ENCODE assay signal across 13 cellular contexts in genomic region chr3:119731545-119732343, GRCh38. TPM values are rescaled to one million over a fixed set of nuclear protein-coding genes. Genes with fewer than 3 reads are reported as not detected.
DNase-seq lines count a peak whose midpoint lies in the region; ATAC-seq, FAIRE-seq and TF ChIP-seq lines count a peak whose summit lies in the region.
"Had no signal": no experiment of that assay in that cellular context is flagged by ENCODE, and none has a peak within 500 bp of the region (broad histone marks: within the 10 kb centered on the region; RNA-seq: fewer than 3 reads in every experiment).

No MANE protein-coding gene starts in this region.

- no peak overlapping the region for H2BK120ac ChIP-seq in H1 (replicated peaks; ENCODE audit: low read depth, low read length)

- DNase-seq in GM04504 (ENCODE audit: low read depth) (peak; percentile 17), RCC 7860 (ENCODE audit: low spot score) (peak; percentile 8), H1 (ENCODE audit: low read depth in 1 of 2, low spot score in 2 of 2) (no peak), psoas muscle (no peak), nephron progenitor cell (no peak), RWPE1 (ENCODE audit: low spot score) (no peak)
- no peak for DNase-seq in activated CD8-positive, alpha-beta T cell treated with anti-CD3 and anti-CD28 coated beads for 36 hours
- DNase-seq: activated CD8-positive, alpha-beta T cell treated with anti-CD3 and anti-CD28 coated beads, Interleukin-2, amount 10 ng/mL, durations not matched to agents 7 days and 5 days; activated naive CD8-positive, alpha-beta T cell treated with anti-CD3 and anti-CD28 coated beads, Interleukin-2, amount 10 ng/mL, durations not matched to agents 7 days and 5 days; COR-L47; naive thymus-derived CD8-positive, alpha-beta T cell; NK-92 treated with Interleukin-12 subunit alpha and Interleukin-12 subunit beta, amount 100 ng/mL, for 24 hours had no signal

- H3K4me1 ChIP-seq in H1 (replicated peaks in 1 of 4; ENCODE audit: control insufficient read depth in 3 of 4, insufficient read depth in 4 of 4, low read length in 3 of 4) (no peaks in the 10 kb centered on the region), psoas muscle (peaks cover 3% of the 10 kb centered on the region)

- H3K27ac ChIP-seq in H1 (ENCODE audit: low read depth, low read length), result no peak overlapping the region
- H3K27ac ChIP-seq in psoas muscle, result peak overlapping the region; percentile 50
- H3K27ac ChIP-seq in RWPE1, result no peak overlapping the region

- no peaks in the 10 kb centered on the region for H3K79me1 ChIP-seq in H1 (ENCODE audit: low read depth, low read length)

- H3K27me3 Mint-ChIP-seq in nephron progenitor cell (ENCODE audit: low read depth, poor library complexity), result no peaks in the 10 kb centered on the region
- H3K27me3 Mint-ChIP-seq in activated CD8-positive, alpha-beta T cell treated with anti-CD3 and anti-CD28 coated beads for 36 hours, result no peaks in the 10 kb centered on the region

- H3K56ac ChIP-seq in H1 (replicated peaks; ENCODE audit: insufficient read length, low read depth, low read length), result no peak overlapping the region

- H3K4me3 Mint-ChIP-seq in nephron progenitor cell, result no peak overlapping the region
- H3K4me3 Mint-ChIP-seq in activated CD8-positive, alpha-beta T cell treated with anti-CD3 and anti-CD28 coated beads for 36 hours, result no peak overlapping the region
- H3K4me3 Mint-ChIP-seq: activated CD8-positive, alpha-beta T cell treated with anti-CD3 and anti-CD28 coated beads, Interleukin-2, amount 10 ng/mL, durations not matched to agents 7 days and 5 days; activated naive CD8-positive, alpha-beta T cell treated with anti-CD3 and anti-CD28 coated beads, Interleukin-2, amount 10 ng/mL, durations not matched to agents 7 days and 5 days; naive thymus-derived CD8-positive, alpha-beta T cell had no signal

- no peak overlapping the region for H3K18ac ChIP-seq in H1 (ENCODE audit: extremely low read depth, low read length)

- no peak overlapping the region for H2BK5ac ChIP-seq in H1 (ENCODE audit: low read depth, low read length)

- no peak overlapping the region for H3K23ac ChIP-seq in H1 (ENCODE audit: insufficient read length)

- no peak overlapping the region for H4K91ac ChIP-seq in H1 (replicated peaks; ENCODE audit: insufficient read length, low read length)

- CTCF ChIA-PET in H1 (lab: Charles Lee; ENCODE audit: partially characterized antibody) (interaction anchor here (0.9 to 3.2 kb wide), 2 partner anchors 10 to 15 kb away, joined by 3 to 23 read pairs; no protein-coding TSS in a partner anchor), RWPE1 (lab: Yijun Ruan, JAX) (no interaction called here)
- CTCF ChIA-PET in activated CD8-positive, alpha-beta T cell treated with anti-CD3 and anti-CD28 coated beads for 36 hours (lab: Charles Lee), result interaction anchor here (0.9 to 1.5 kb wide), 3 partner anchors 9 to 41 kb away, joined by 4 read pairs; no protein-coding TSS in a partner anchor

- H3K36me3 ChIP-seq in H1 (ENCODE audit: control insufficient read depth in 2 of 4, insufficient read depth in 4 of 4, low read length in 3 of 4) (no peaks in the 10 kb centered on the region; a peak in 1 of 8 replicates), psoas muscle (ENCODE audit: insufficient read depth in 1 of 2, low read depth in 1 of 2) (no peaks in the 10 kb centered on the region)

- H3K4me2 ChIP-seq in H1 (ENCODE audit: insufficient read depth in 1 of 2, low read depth in 2 of 2, low read length in 2 of 2), result no peak overlapping the region

- no peak for TF ChIP-seq POLR2A in H1 (IDR thresholded peaks at IDR 0.05; ENCODE audit: control extremely low read depth in 1 of 2, low read depth in 2 of 2, low read length in 2 of 2)

- intact Hi-C loops in psoas muscle (cut with DNase I), result no loop called here
- intact Hi-C loops in activated CD8-positive, alpha-beta T cell treated with anti-CD3 and anti-CD28 coated beads for 36 hours (cut with micrococcal nuclease), result no loop called here

- H3K79me2 ChIP-seq in H1 (ENCODE audit: control insufficient read depth in 1 of 2, insufficient read depth in 2 of 2, low read length in 2 of 2), result no peaks in the 10 kb centered on the region

- no peaks in the 10 kb centered on the region for H4K20me1 ChIP-seq in H1 (replicated peaks in 1 of 2; ENCODE audit: control insufficient read depth in 1 of 2, insufficient read depth in 2 of 2, low read length in 2 of 2)

- FAIRE-seq in RCC 7860 (lab: Jason Lieb, UNC) (no peak), H1 (lab: Jason Lieb, UNC) (peak; percentile 24)
- FAIRE-seq: GM12891 had no signal

- H3K4ac ChIP-seq in H1 (replicated peaks; ENCODE audit: insufficient read length, low read depth, low read length), result no peak overlapping the region

- TF ChIP-seq CTCF in H1 (IDR thresholded peaks at IDR 0.05; ENCODE audit: control extremely low read depth in 1 of 3, insufficient read depth in 1 of 3, low read depth in 1 of 3, low read length in 3 of 3) (no peak), psoas muscle (IDR thresholded peaks at IDR 0.05) (no peak), nephron progenitor cell (IDR thresholded peaks at IDR 0.05) (no peak), RWPE1 (conservative IDR thresholded peaks at IDR 0.05; ENCODE audit: low read depth) (no peak)
- no peak for TF ChIP-seq CTCF in activated CD8-positive, alpha-beta T cell treated with anti-CD3 and anti-CD28 coated beads for 36 hours (IDR thresholded peaks at IDR 0.05)

- no peak overlapping the region for H4K5ac ChIP-seq in H1 (ENCODE audit: insufficient read length, low read depth, low read length)

- H3K14ac ChIP-seq in H1 (ENCODE audit: insufficient read length), result no peak overlapping the region

- H3K9ac ChIP-seq in H1 (replicated peaks in 1 of 4; ENCODE audit: extremely low read depth in 1 of 4, low read depth in 3 of 4, low read length in 3 of 4), result no peak overlapping the region

- no peaks in the 10 kb centered on the region for H3K27me3 ChIP-seq in H1 (replicated peaks in 1 of 4; ENCODE audit: control insufficient read depth in 3 of 4, extremely low read depth in 1 of 4, insufficient read depth in 3 of 4, low read length in 3 of 4)
- no peaks in the 10 kb centered on the region for H3K27me3 ChIP-seq in psoas muscle (ENCODE audit: insufficient read depth in 3 of 3, low read length in 2 of 3)

- no peak overlapping the region for H2AK5ac ChIP-seq in H1 (ENCODE audit: low read depth, low read length)

- WGBS in H1 (ENCODE audit: extremely low coverage in 1 of 2, insufficient coverage in 1 of 2, insufficient read length in 1 of 2, insufficient replicate concordance in 2 of 2, low coverage in 1 of 2, low lambda C conversion rate in 2 of 2, missing lambda C conversion rate in 1 of 2), 2 experiments, result 85% methylated on average over 8 of the region's 8 CpGs; no CpG with 5 or more reads in 1 of the 2 experiments
- WGBS in psoas muscle, 3 donors, result 57 to 73% (median 58%) methylated on average over 8 of the region's 8 CpGs

- no peak overlapping the region for H3K27ac Mint-ChIP-seq in nephron progenitor cell
- H3K27ac Mint-ChIP-seq in activated CD8-positive, alpha-beta T cell treated with anti-CD3 and anti-CD28 coated beads for 36 hours, result no peak overlapping the region
- H3K27ac Mint-ChIP-seq: activated CD8-positive, alpha-beta T cell treated with anti-CD3 and anti-CD28 coated beads, Interleukin-2, amount 10 ng/mL, durations not matched to agents 7 days and 5 days; activated naive CD8-positive, alpha-beta T cell treated with anti-CD3 and anti-CD28 coated beads, Interleukin-2, amount 10 ng/mL, durations not matched to agents 7 days and 5 days; naive thymus-derived CD8-positive, alpha-beta T cell had no signal

- TF ChIP-seq EP300 in H1 (IDR thresholded peaks at IDR 0.05; ENCODE audit: borderline replicate concordance in 1 of 2, low read depth in 2 of 2, low read length in 2 of 2), result no peak

- no peak for TF ChIP-seq RAD21 in H1 (IDR thresholded peaks at IDR 0.05 in 1 of 2, conservative IDR thresholded peaks at IDR 0.05 in 1 of 2; ENCODE audit: low read depth in 2 of 2, low read length in 2 of 2)

- POLR2A ChIA-PET in H1 (lab: Charles Lee; ENCODE audit: partially characterized antibody) (interaction anchor here (1.7 kb wide), 1 partner anchor 10 kb away, joined by 4 read pairs; no protein-coding TSS in a partner anchor), RWPE1 (lab: Yijun Ruan, JAX; ENCODE audit: low non-redundant PET) (no interaction called here)
- POLR2A ChIA-PET in activated CD8-positive, alpha-beta T cell treated with anti-CD3 and anti-CD28 coated beads for 36 hours (lab: Charles Lee), result no interaction called here

- 0 out of 2 replicates have a peak overlapping the region, but pooled peaks have one; percentile 22 for H2AFZ ChIP-seq in H1 (ENCODE audit: low read length)

- peak in 3 of 4 donors; percentile 64 to 89 (median 75) for ATAC-seq in psoas muscle
- ATAC-seq in activated CD8-positive, alpha-beta T cell treated with anti-CD3 and anti-CD28 coated beads for 36 hours, result no peak
- ATAC-seq: activated CD8-positive, alpha-beta T cell treated with anti-CD3 and anti-CD28 coated beads, Interleukin-2, amount 10 ng/mL, durations not matched to agents 7 days and 5 days; naive thymus-derived CD8-positive, alpha-beta T cell had no signal

- H3K4me3 ChIP-seq in H1 (ENCODE audit: extremely low read depth in 1 of 4, insufficient read depth in 2 of 4, low read depth in 3 of 4, low read length in 4 of 4) (no peak overlapping the region), psoas muscle (no peak overlapping the region)

- no peak overlapping the region for H4K8ac ChIP-seq in H1 (ENCODE audit: extremely low read depth, insufficient read depth, low read length)

- H2BK15ac ChIP-seq in H1 (ENCODE audit: low read length), result no peak overlapping the region

- no peak overlapping the region for H2BK20ac ChIP-seq in H1 (ENCODE audit: low read length)

- H3K4me1 Mint-ChIP-seq in nephron progenitor cell, result no peaks in the 10 kb centered on the region
- no peaks in the 10 kb centered on the region for H3K4me1 Mint-ChIP-seq in activated CD8-positive, alpha-beta T cell treated with anti-CD3 and anti-CD28 coated beads for 36 hours (ENCODE audit: low read depth)
- H3K4me1 Mint-ChIP-seq: activated naive CD8-positive, alpha-beta T cell treated with anti-CD3 and anti-CD28 coated beads, Interleukin-2, amount 10 ng/mL, durations not matched to agents 7 days and 5 days; naive thymus-derived CD8-positive, alpha-beta T cell had no signal

- H3K9me3 ChIP-seq in H1 (ENCODE audit: insufficient read depth in 2 of 2, low read depth in 1 of 2, low read length in 1 of 2) (no peaks in the 10 kb centered on the region), psoas muscle (no peaks in the 10 kb centered on the region)

- H3K9me3 Mint-ChIP-seq in nephron progenitor cell, result no peaks in the 10 kb centered on the region
- no peaks in the 10 kb centered on the region for H3K9me3 Mint-ChIP-seq in activated CD8-positive, alpha-beta T cell treated with anti-CD3 and anti-CD28 coated beads for 36 hours
- H3K9me3 Mint-ChIP-seq: activated naive CD8-positive, alpha-beta T cell treated with anti-CD3 and anti-CD28 coated beads, Interleukin-2, amount 10 ng/mL, durations not matched to agents 7 days and 5 days; naive thymus-derived CD8-positive, alpha-beta T cell had no signal

- H3K36me3 Mint-ChIP-seq in nephron progenitor cell (ENCODE audit: low read depth), result peaks cover 74% of the 10 kb centered on the region
- no peaks in the 10 kb centered on the region for H3K36me3 Mint-ChIP-seq in activated CD8-positive, alpha-beta T cell treated with anti-CD3 and anti-CD28 coated beads for 36 hours (ENCODE audit: low read depth)
- H3K36me3 Mint-ChIP-seq: activated naive CD8-positive, alpha-beta T cell treated with anti-CD3 and anti-CD28 coated beads, Interleukin-2, amount 10 ng/mL, durations not matched to agents 7 days and 5 days; naive thymus-derived CD8-positive, alpha-beta T cell had no signal

- no peak overlapping the region for H2BK12ac ChIP-seq in H1 (ENCODE audit: low read depth, low read length)

- peaks cover 1% of the 10 kb centered on the region; the same call in 1 of the 2 replicates for H3K23me2 ChIP-seq in H1 (ENCODE audit: low read depth, low read length)

RNA-seq across cellular contexts. Expression of gene CFAP91, which starts 28.9 kb away (rescaled TPM):
- 3.8 and 5.4 TPM in 2 replicates for total RNA-seq in H1 (2021; fragmentation: NEBNext Ultra II Directional; extraction: Animal tissue kit (Norgen Biotek cat#: 25700))
- polyA plus RNA-seq in H1 (2011; rRNA removed), result 4.7 and 7.4 TPM in 2 replicates
- polyA plus RNA-seq in H1 (2011; cell fraction: cytosol; rRNA removed), result 5.5 TPM
- polyA plus RNA-seq in H1 (2011; cell fraction: nucleus; rRNA removed), result 13.6 TPM
- polyA plus RNA-seq in H1 (2012, experiment 1 of 2), result 5.3 to 5.9 TPM (median 5.6 TPM) in 4 replicates
- 0.60 TPM for polyA plus RNA-seq in H1 (2012, experiment 2 of 2)
- 3.3 TPM for polyA plus RNA-seq in H1 (2013, experiment 1 of 2)
- polyA plus RNA-seq in H1 (2013, experiment 2 of 2), result 2.4 TPM
- 6.2 and 17.0 TPM in 2 replicates for polyA minus RNA-seq in H1 (2011; rRNA and poly(A)+ RNA removed)
- 3.2 TPM for polyA minus RNA-seq in H1 (2011; cell fraction: cytosol; rRNA and poly(A)+ RNA removed)
- polyA minus RNA-seq in H1 (2011; cell fraction: nucleus; rRNA and poly(A)+ RNA removed), result 14.1 TPM
- under 1 TPM in 3 of 4 donors, not detected in 1; 0.52 to 0.88 (median 0.57) TPM for total RNA-seq in psoas muscle
- polyA plus RNA-seq in psoas muscle, result under 1 TPM; 0.09 to 0.72 (median 0.13) TPM
- not detected for total RNA-seq in activated CD8-positive, alpha-beta T cell treated with anti-CD3 and anti-CD28 coated beads for 36 hours
- total RNA-seq: activated CD8-positive, alpha-beta T cell treated with anti-CD3 and anti-CD28 coated beads, Interleukin-2, amount 10 ng/mL, durations not matched to agents 7 days and 5 days had no signal
- polyA plus RNA-seq: naive thymus-derived CD8-positive, alpha-beta T cell had no signal

RNA-seq across cellular contexts. Expression of gene NR1I2, which starts 50.2 kb away (rescaled TPM):
- 0.28 and 0.44 TPM in 2 replicates for total RNA-seq in H1 (2021; fragmentation: NEBNext Ultra II Directional; extraction: Animal tissue kit (Norgen Biotek cat#: 25700))
- polyA plus RNA-seq in H1 (2011; rRNA removed), result 1.8 and 2.6 TPM in 2 replicates
- polyA plus RNA-seq in H1 (2011; cell fraction: cytosol; rRNA removed), result 2.6 TPM
- 4.2 TPM for polyA plus RNA-seq in H1 (2011; cell fraction: nucleus; rRNA removed)
- polyA plus RNA-seq in H1 (2012, experiment 1 of 2), result 0.93 to 2.0 TPM (median 1.3 TPM) in 4 replicates
- polyA plus RNA-seq in H1 (2012, experiment 2 of 2), result 0.58 TPM
- polyA plus RNA-seq in H1 (2013, experiment 1 of 2), result 0.16 TPM
- 0.13 TPM for polyA plus RNA-seq in H1 (2013, experiment 2 of 2)
- 1.7 TPM in 2 replicates for polyA minus RNA-seq in H1 (2011; rRNA and poly(A)+ RNA removed)
- polyA minus RNA-seq in H1 (2011; cell fraction: cytosol; rRNA and poly(A)+ RNA removed), result 1.5 TPM
- 3.0 TPM for polyA minus RNA-seq in H1 (2011; cell fraction: nucleus; rRNA and poly(A)+ RNA removed)
- not detected for total RNA-seq in psoas muscle
- polyA plus RNA-seq in psoas muscle, result under 1 TPM in 2 of 3 donors, not detected in 1; 0.03 to 0.05 TPM
- total RNA-seq in activated CD8-positive, alpha-beta T cell treated with anti-CD3 and anti-CD28 coated beads for 36 hours, result 1 to 10 TPM in 1 of 2 experiments, under 1 TPM in 1; 0.70 to 1.0 TPM

RNA-seq across cellular contexts. Expression of gene COX17, which starts 54.5 kb away (rescaled TPM):
- total RNA-seq in H1 (2021; fragmentation: NEBNext Ultra II Directional; extraction: Animal tissue kit (Norgen Biotek cat#: 25700)), result 43.0 and 45.5 TPM in 2 replicates
- polyA plus RNA-seq in H1 (2011; rRNA removed), result 34.2 and 38.1 TPM in 2 replicates
- 55.0 TPM for polyA plus RNA-seq in H1 (2011; cell fraction: cytosol; rRNA removed)
- 45.7 TPM for polyA plus RNA-seq in H1 (2011; cell fraction: nucleus; rRNA removed)
- 54.3 to 77.8 TPM (median 64.1 TPM) in 4 replicates for polyA plus RNA-seq in H1 (2012, experiment 1 of 2)
- polyA plus RNA-seq in H1 (2012, experiment 2 of 2), result 57.7 TPM
- 125 TPM for polyA plus RNA-seq in H1 (2013, experiment 1 of 2)
- polyA plus RNA-seq in H1 (2013, experiment 2 of 2), result 135 TPM
- 9.9 and 11.3 TPM in 2 replicates for polyA minus RNA-seq in H1 (2011; rRNA and poly(A)+ RNA removed)
- polyA minus RNA-seq in H1 (2011; cell fraction: cytosol; rRNA and poly(A)+ RNA removed), result 23.6 TPM
- polyA minus RNA-seq in H1 (2011; cell fraction: nucleus; rRNA and poly(A)+ RNA removed), result 28.0 TPM
- 100 to 1,000 TPM in 3 of 4 donors, 10 to 100 TPM in 1; 89.5 to 180 (median 127) TPM for total RNA-seq in psoas muscle
- polyA plus RNA-seq in psoas muscle, result 100 to 1,000 TPM; 166 to 330 (median 304) TPM
- total RNA-seq in activated CD8-positive, alpha-beta T cell treated with anti-CD3 and anti-CD28 coated beads for 36 hours, result 10 to 100 TPM; 83.6 to 86.7 TPM

Comparison
In these comparisons a context has a peak if more than half of its experiments do, and no peak if none do; other contexts are left out.
1. DNase-seq: peak in GM04504 (single experiment) and RCC 7860 (single experiment); none in H1 (0 of 2), psoas muscle (0 of 2), nephron progenitor cell (single experiment), activated CD8-positive, alpha-beta T cell treated with anti-CD3 and anti-CD28 coated beads for 36 hours (single experiment) and RWPE1 (single experiment).